In the genomic region with DNA sequence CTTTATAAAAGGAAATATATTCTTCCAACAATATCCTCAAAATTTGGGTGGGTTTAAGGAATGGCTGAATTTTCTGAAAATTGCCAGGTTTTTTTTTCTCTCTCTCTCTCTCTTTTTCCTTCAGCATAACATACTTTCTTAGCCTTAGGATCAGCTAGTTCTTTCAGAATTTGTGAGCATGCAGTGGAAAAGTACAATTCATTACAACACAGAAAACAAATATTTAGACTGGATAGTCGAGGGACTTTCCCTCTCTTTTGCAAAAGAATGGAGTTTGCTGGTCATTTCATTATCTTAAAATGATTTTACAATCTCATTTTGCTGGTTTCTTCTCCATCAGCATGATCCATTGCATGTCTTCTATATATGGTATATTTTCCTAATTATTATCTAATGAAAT, we compare ENCODE assay signal across 32 cellular contexts.
DNase-seq lines count a peak whose midpoint lies in the region; ATAC-seq and TF ChIP-seq lines count a peak whose summit lies in the region.
"Had no signal": no experiment of that assay in that cellular context is flagged by ENCODE, and none has a peak within 500 bp of the region (broad histone marks: within the 10 kb centered on the region; RNA-seq: fewer than 3 reads in every experiment).

No MANE protein-coding gene starts in this region.

- no peak overlapping the region for H3K9ac ChIP-seq in liver (ENCODE audit: low read depth in 1 of 2, low read length in 2 of 2)

- H3K4me3 Mint-ChIP-seq in activated T-helper 17 cell treated with anti-CD3 and anti-CD28 coated beads, Interleukin-2, amount 50 U/mL, for 72 hours: no peak overlapping the region
- H3K4me3 Mint-ChIP-seq: CD4-positive, alpha-beta memory T cell; naive B cell had no signal

- TF ChIP-seq RAD21 in liver (IDR thresholded peaks at IDR 0.05): no peak

- H3K9me3 ChIP-seq in liver (ENCODE audit: control insufficient read depth in 4 of 4, low read length in 3 of 4) (no peaks in the 10 kb centered on the region), stomach (no peaks in the 10 kb centered on the region)
- H3K9me3 ChIP-seq: heart left ventricle, pancreas, thyroid gland had no signal

- no peak overlapping the region for H3K4me3 ChIP-seq in liver (ENCODE audit: low read depth in 1 of 3, low read length in 3 of 3)
- no peak overlapping the region for H3K4me3 ChIP-seq in stomach
- H3K4me3 ChIP-seq: cardiac muscle cell, heart left ventricle, pancreas, PC-9, thyroid gland had no signal

- intact Hi-C loops in stomach (cut with DNase I; ENCODE audit: low total_unique reads): no loop called here

- H3K9me3 Mint-ChIP-seq in activated T-helper 17 cell treated with anti-CD3 and anti-CD28 coated beads, Interleukin-2, amount 50 U/mL, for 72 hours: no peaks in the 10 kb centered on the region
- H3K9me3 Mint-ChIP-seq: CD4-positive, alpha-beta memory T cell; naive B cell had no signal

- TF ChIP-seq POLR2A in stomach (IDR thresholded peaks at IDR 0.05): no peak

- peaks cover 98% of the 10 kb centered on the region for H3K36me3 Mint-ChIP-seq in activated T-helper 17 cell treated with anti-CD3 and anti-CD28 coated beads, Interleukin-2, amount 50 U/mL, for 72 hours (ENCODE audit: low read depth)
- H3K36me3 Mint-ChIP-seq: naive B cell had no signal

- no peaks in the 10 kb centered on the region for H3K36me3 ChIP-seq in liver (ENCODE audit: control insufficient read depth in 4 of 4, insufficient read depth in 3 of 4, low read depth in 1 of 4, low read length in 3 of 4)
- H3K36me3 ChIP-seq in stomach: no peaks in the 10 kb centered on the region
- H3K36me3 ChIP-seq: cardiac muscle cell, heart left ventricle, pancreas, thyroid gland had no signal

- no peak for ATAC-seq in activated T-helper 17 cell treated with anti-CD3 and anti-CD28 coated beads, Interleukin-2, amount 50 U/mL, for 72 hours (replicated peaks)
- ATAC-seq: right cardiac atrium; stimulated activated naive CD8-positive, alpha-beta T cell treated with anti-CD3 and anti-CD28 coated beads, Interleukin-15, Interleukin-2, amounts not matched to agents 100 U/mL and 50 U/mL, for 24 hours had no signal

- peak overlapping the region; percentile 39 for H3K27ac Mint-ChIP-seq in activated T-helper 17 cell treated with anti-CD3 and anti-CD28 coated beads, Interleukin-2, amount 50 U/mL, for 72 hours
- H3K27ac Mint-ChIP-seq: naive B cell had no signal

- no peaks in the 10 kb centered on the region for H3K27me3 ChIP-seq in liver (ENCODE audit: control insufficient read depth in 4 of 4, insufficient read depth in 4 of 4, low read length in 3 of 4)
- no peaks in the 10 kb centered on the region for H3K27me3 ChIP-seq in stomach
- H3K27me3 ChIP-seq: cardiac muscle cell, heart left ventricle, pancreas, thyroid gland had no signal

- TF ChIP-seq CTCF in liver (IDR thresholded peaks at IDR 0.05; ENCODE audit: low read depth, low read length, missing input control) (no peak), stomach (IDR thresholded peaks at IDR 0.05) (no peak)

- peaks cover 0 to 12% (median 10%) of the 10 kb centered on the region in 4 donors for H3K4me1 ChIP-seq in liver (ENCODE audit: control insufficient read depth in 4 of 4, insufficient read depth in 4 of 4, low read length in 3 of 4)
- peaks cover 8 to 46% (median 27%) of the 10 kb centered on the region in 4 donors for H3K4me1 ChIP-seq in stomach
- H3K4me1 ChIP-seq: thyroid gland had no signal

- H3K27ac ChIP-seq in liver (ENCODE audit: low read depth in 1 of 2, low read length in 2 of 2): no peak overlapping the region
- H3K27ac ChIP-seq in stomach: peak overlapping the region in 4 of 5 donors; percentile 0 to 76 (median 58)
- H3K27ac ChIP-seq: 22Rv1, cardiac muscle cell, pancreas, PC-9 had no signal

- 16% methylated on average over 1 of the region's 1 CpG for WGBS in liver
- WGBS in stomach, 5 donors: 15 to 52% (median 35%) methylated on average over 1 of the region's 1 CpG

- DNase-seq in NCI-H526 treated with DMSO at 0.1 percent for 48 hours (lab: John Stamatoyannopoulos, UW) (peak; percentile 60), NCI-H526 (lab: John Stamatoyannopoulos, UW) (no peak), stomach (no peak), medulla oblongata (ENCODE audit: extremely low spot score) (no peak), DMS53 treated with DMSO at 0.1 percent for 48 hours (lab: John Stamatoyannopoulos, UW; ENCODE audit: unreplicated experiment) (no peak)
- DNase-seq in stimulated activated CD8-positive, alpha-beta memory T cell treated with anti-CD3 and anti-CD28 coated beads, Interleukin-4, amount 100 ng/mL, for 48 hours: no peak
- DNase-seq: activated CD4-positive, alpha-beta T cell treated with anti-CD3 and anti-CD28 coated beads, Interleukin-2, amount 50 U/mL, for 48 hours; AML-193; amygdala; CD4-positive, alpha-beta memory T cell; dermis blood vessel endothelial cell; DMS153; KG1; MM.1S; naive B cell; NCI-H1417; NCI-H2081; NCI-H446; NK-92 treated with Interleukin-12 subunit alpha and Interleukin-12 subunit beta, amount 100 ng/mL, for 24 hours; pancreas; PC-9; Right ventricle myocardium superior; stimulated activated CD4-positive, alpha-beta T cell treated with anti-CD3 and anti-CD28 coated beads, Interleukin-12 subunit alpha, Interleukin-12 subunit beta, amount 100 ng/mL, for 4 hours; stimulated activated CD4-positive, alpha-beta T cell treated with anti-CD3 and anti-CD28 coated beads, Interleukin-4, amount 100 ng/mL, for 4 hours; stimulated activated naive CD8-positive, alpha-beta T cell treated with anti-CD3 and anti-CD28 coated beads, Interleukin-15, Interleukin-2, amounts not matched to agents 100 U/mL and 50 U/mL, for 24 hours had no signal

- H3K27me3 Mint-ChIP-seq in activated T-helper 17 cell treated with anti-CD3 and anti-CD28 coated beads, Interleukin-2, amount 50 U/mL, for 72 hours: no peaks in the 10 kb centered on the region
- H3K27me3 Mint-ChIP-seq: CD4-positive, alpha-beta memory T cell; naive B cell had no signal

- H3K4me1 Mint-ChIP-seq in activated T-helper 17 cell treated with anti-CD3 and anti-CD28 coated beads, Interleukin-2, amount 50 U/mL, for 72 hours: peaks cover 30% of the 10 kb centered on the region

- TF ChIP-seq EP300 in stomach (IDR thresholded peaks at IDR 0.05): no peak

TF ChIP-seq in liver, 16 proteins besides CTCF, POLR2A, EP300 and RAD21:
- TF ChIP-seq, protein P1, sequence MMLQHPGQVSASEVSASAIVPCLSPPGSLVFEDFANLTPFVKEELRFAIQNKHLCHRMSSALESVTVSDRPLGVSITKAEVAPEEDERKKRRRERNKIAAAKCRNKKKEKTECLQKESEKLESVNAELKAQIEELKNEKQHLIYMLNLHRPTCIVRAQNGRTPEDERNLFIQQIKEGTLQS (IDR thresholded peaks at IDR 0.05): no peak
- TF ChIP-seq HNF4A (conservative IDR thresholded peaks at IDR 0.05) (peak in 1 of 2 donors; percentile 25), SP1 (IDR thresholded peaks at IDR 0.05) (peak; percentile 63)
- TF ChIP-seq, protein P2, sequence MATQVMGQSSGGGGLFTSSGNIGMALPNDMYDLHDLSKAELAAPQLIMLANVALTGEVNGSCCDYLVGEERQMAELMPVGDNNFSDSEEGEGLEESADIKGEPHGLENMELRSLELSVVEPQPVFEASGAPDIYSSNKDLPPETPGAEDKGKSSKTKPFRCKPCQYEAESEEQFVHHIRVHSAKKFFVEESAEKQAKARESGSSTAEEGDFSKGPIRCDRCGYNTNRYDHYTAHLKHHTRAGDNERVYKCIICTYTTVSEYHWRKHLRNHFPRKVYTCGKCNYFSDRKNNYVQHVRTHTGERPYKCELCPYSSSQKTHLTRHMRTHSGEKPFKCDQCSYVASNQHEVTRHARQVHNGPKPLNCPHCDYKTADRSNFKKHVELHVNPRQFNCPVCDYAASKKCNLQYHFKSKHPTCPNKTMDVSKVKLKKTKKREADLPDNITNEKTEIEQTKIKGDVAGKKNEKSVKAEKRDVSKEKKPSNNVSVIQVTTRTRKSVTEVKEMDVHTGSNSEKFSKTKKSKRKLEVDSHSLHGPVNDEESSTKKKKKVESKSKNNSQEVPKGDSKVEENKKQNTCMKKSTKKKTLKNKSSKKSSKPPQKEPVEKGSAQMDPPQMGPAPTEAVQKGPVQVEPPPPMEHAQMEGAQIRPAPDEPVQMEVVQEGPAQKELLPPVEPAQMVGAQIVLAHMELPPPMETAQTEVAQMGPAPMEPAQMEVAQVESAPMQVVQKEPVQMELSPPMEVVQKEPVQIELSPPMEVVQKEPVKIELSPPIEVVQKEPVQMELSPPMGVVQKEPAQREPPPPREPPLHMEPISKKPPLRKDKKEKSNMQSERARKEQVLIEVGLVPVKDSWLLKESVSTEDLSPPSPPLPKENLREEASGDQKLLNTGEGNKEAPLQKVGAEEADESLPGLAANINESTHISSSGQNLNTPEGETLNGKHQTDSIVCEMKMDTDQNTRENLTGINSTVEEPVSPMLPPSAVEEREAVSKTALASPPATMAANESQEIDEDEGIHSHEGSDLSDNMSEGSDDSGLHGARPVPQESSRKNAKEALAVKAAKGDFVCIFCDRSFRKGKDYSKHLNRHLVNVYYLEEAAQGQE (IDR thresholded peaks at IDR 0.05): peak; percentile 20

Comparison
In these comparisons a context has a peak if more than half of its experiments do, and no peak if none do; other contexts are left out.
1. H3K27ac ChIP-seq: peak in stomach (4 of 5); none in liver (0 of 2).